9 cellular contexts compared by ENCODE assay signal in the genomic region with DNA sequence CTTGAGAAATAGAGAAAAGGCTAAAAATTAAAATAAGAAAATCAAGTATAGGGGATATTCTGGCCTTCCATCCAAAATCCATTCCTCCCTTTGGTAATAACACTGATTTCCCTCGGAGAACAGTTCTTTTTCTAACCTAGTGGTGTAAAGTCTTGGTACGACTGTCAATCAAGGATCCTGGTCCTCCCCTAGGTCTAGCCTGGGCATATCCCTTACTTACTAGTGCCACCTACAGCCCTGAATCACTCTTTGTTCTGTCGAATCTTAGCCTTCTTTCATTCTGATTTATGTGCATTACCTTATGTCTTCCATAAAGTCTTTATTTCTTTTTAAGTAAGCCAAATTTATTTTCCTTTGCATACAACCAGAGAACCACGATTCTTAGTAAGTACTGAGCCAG.
A peak's percentile ranks its signal among the peaks of the same experiment; 100 is the strongest.
DNase-seq lines count a peak whose midpoint lies in the region; ATAC-seq and TF ChIP-seq lines count a peak whose summit lies in the region.
"Had no signal": no experiment of that assay in that cellular context is flagged by ENCODE, and none has a peak within 500 bp of the region (broad histone marks: within the 10 kb centered on the region; RNA-seq: fewer than 3 reads in every experiment).

No MANE protein-coding gene starts in this region.

- peak; percentile 4; the same call in 1 of the 2 replicates for TF ChIP-seq CTCF in GM12875 (IDR thresholded peaks at IDR 0.05; ENCODE audit: borderline replicate concordance, insufficient read depth, low read depth, low read length)
- TF ChIP-seq CTCF in WERI-Rb-1 (IDR thresholded peaks at IDR 0.05; ENCODE audit: low read depth, low read length) = peak; percentile 37
- peak; percentile 33 to 53 (median 48) for TF ChIP-seq CTCF in right lobe of liver (IDR thresholded peaks at IDR 0.05)

- no peaks in the 10 kb centered on the region for H3K4me1 Mint-ChIP-seq in stimulated activated memory B cell treated with anti-CD40 and anti-IgM and Interleukin-4, amounts not matched to agents 10 μg/mL and 1 μg/mL and 100 μg/mL, for 72 hours
- H3K4me1 Mint-ChIP-seq in CD8-positive, alpha-beta memory T cell = no peaks in the 10 kb centered on the region

- H3K27ac ChIP-seq in WERI-Rb-1 (no peak overlapping the region), right lobe of liver (no peak overlapping the region)
- no peak overlapping the region for H3K27ac ChIP-seq in CD8-positive, alpha-beta memory T cell (ENCODE audit: low read depth, low read length)

- CTCF ChIA-PET in CD8-positive, alpha-beta memory T cell (lab: Charles Lee) = no interaction called here

- no peak for TF ChIP-seq POLR2A in right lobe of liver (IDR thresholded peaks at IDR 0.05)

- H3K4me3 ChIP-seq in GM12875 (ENCODE audit: low read depth, low read length) = no peak overlapping the region
- H3K4me3 ChIP-seq in WERI-Rb-1 (ENCODE audit: low read depth, low read length) = no peak overlapping the region
- H3K4me3 ChIP-seq in right lobe of liver = no peak overlapping the region
- H3K4me3 ChIP-seq in CD8-positive, alpha-beta memory T cell (ENCODE audit: low read length) = no peak overlapping the region

- intact Hi-C loops in right lobe of liver (cut with DNase I) = no loop called here

- H3K27me3 Mint-ChIP-seq in stimulated activated memory B cell treated with anti-CD40 and anti-IgM and Interleukin-4, amounts not matched to agents 10 μg/mL and 1 μg/mL and 100 μg/mL, for 72 hours = no peaks in the 10 kb centered on the region
- H3K27me3 Mint-ChIP-seq in CD8-positive, alpha-beta memory T cell = no peaks in the 10 kb centered on the region
- H3K27me3 Mint-ChIP-seq: dendritic cell treated with granulocyte-macrophage colony-stimulating factor and Interleukin-4, amounts not matched to agents 40 ng/mL and 50 ng/mL, for 4 days had no signal

- H3K4me1 ChIP-seq in right lobe of liver = no peaks in the 10 kb centered on the region
- no peaks in the 10 kb centered on the region for H3K4me1 ChIP-seq in CD8-positive, alpha-beta memory T cell (ENCODE audit: insufficient read depth, low read length)

- 23% methylated on average over 4 of the region's 4 CpGs for WGBS in right lobe of liver (ENCODE audit: insufficient coverage, low coverage, low lambda C conversion rate, missing lambda C conversion rate)

- H3K9me3 ChIP-seq in WERI-Rb-1 (ENCODE audit: severe bottlenecking) (no peaks in the 10 kb centered on the region), right lobe of liver (no peaks in the 10 kb centered on the region)
- no peaks in the 10 kb centered on the region for H3K9me3 ChIP-seq in CD8-positive, alpha-beta memory T cell (ENCODE audit: low read length)

- H3K4me3 Mint-ChIP-seq in stimulated activated memory B cell treated with anti-CD40 and anti-IgM and Interleukin-4, amounts not matched to agents 10 μg/mL and 1 μg/mL and 100 μg/mL, for 72 hours = no peak overlapping the region
- no peak overlapping the region for H3K4me3 Mint-ChIP-seq in CD8-positive, alpha-beta memory T cell
- H3K4me3 Mint-ChIP-seq: dendritic cell treated with granulocyte-macrophage colony-stimulating factor and Interleukin-4, amounts not matched to agents 40 ng/mL and 50 ng/mL, for 4 days had no signal

- no peak overlapping the region for H3K27ac Mint-ChIP-seq in stimulated activated memory B cell treated with anti-CD40 and anti-IgM and Interleukin-4, amounts not matched to agents 10 μg/mL and 1 μg/mL and 100 μg/mL, for 72 hours
- H3K27ac Mint-ChIP-seq in CD8-positive, alpha-beta memory T cell = no peak overlapping the region
- H3K27ac Mint-ChIP-seq: dendritic cell treated with granulocyte-macrophage colony-stimulating factor and Interleukin-4, amounts not matched to agents 40 ng/mL and 50 ng/mL, for 4 days had no signal

- peaks cover 3% of the 10 kb centered on the region for H3K9me3 Mint-ChIP-seq in stimulated activated memory B cell treated with anti-CD40 and anti-IgM and Interleukin-4, amounts not matched to agents 10 μg/mL and 1 μg/mL and 100 μg/mL, for 72 hours
- H3K9me3 Mint-ChIP-seq in CD8-positive, alpha-beta memory T cell = peaks cover 2 to 20% (median 5%) of the 10 kb centered on the region in 5 donors
- H3K9me3 Mint-ChIP-seq: dendritic cell treated with granulocyte-macrophage colony-stimulating factor and Interleukin-4, amounts not matched to agents 40 ng/mL and 50 ng/mL, for 4 days had no signal

- H3K36me3 ChIP-seq in WERI-Rb-1 (no peaks in the 10 kb centered on the region), right lobe of liver (no peaks in the 10 kb centered on the region)
- H3K36me3 ChIP-seq in CD8-positive, alpha-beta memory T cell (ENCODE audit: insufficient read depth, low read length) = no peaks in the 10 kb centered on the region

- POLR2A ChIA-PET in CD8-positive, alpha-beta memory T cell (lab: Charles Lee) = no interaction called here

- H3K27me3 ChIP-seq in WERI-Rb-1 (ENCODE audit: insufficient read depth, low read depth, severe bottlenecking) (no peaks in the 10 kb centered on the region), right lobe of liver (no peaks in the 10 kb centered on the region)
- no peaks in the 10 kb centered on the region for H3K27me3 ChIP-seq in CD8-positive, alpha-beta memory T cell (ENCODE audit: insufficient read depth, low read length, poor library complexity, severe bottlenecking)

- DNase-seq in WERI-Rb-1 (peak; percentile 34), right lobe of liver (no peak)
- DNase-seq in CD8-positive, alpha-beta memory T cell = no peak

- H3K36me3 Mint-ChIP-seq in stimulated activated memory B cell treated with anti-CD40 and anti-IgM and Interleukin-4, amounts not matched to agents 10 μg/mL and 1 μg/mL and 100 μg/mL, for 72 hours = no peaks in the 10 kb centered on the region
- H3K36me3 Mint-ChIP-seq in CD8-positive, alpha-beta memory T cell = no peaks in the 10 kb centered on the region

- ATAC-seq in HG03439 (IDR thresholded peaks at IDR 0.05; ENCODE audit: unreplicated experiment) (peak; percentile 65), right lobe of liver (peak; percentile 88 to 93 (median 90)), GM21528 (IDR thresholded peaks at IDR 0.05; ENCODE audit: low FRiP score, unreplicated experiment) (no peak), HG03342 (IDR thresholded peaks at IDR 0.05; ENCODE audit: unreplicated experiment) (no peak)
- ATAC-seq in stimulated activated memory B cell treated with anti-CD40 and anti-IgM and Interleukin-4, amounts not matched to agents 10 μg/mL and 1 μg/mL and 100 μg/mL, for 72 hours = no peak

Comparison
In these comparisons a context has a peak if more than half of its experiments do, and no peak if none do; other contexts are left out.
1. ATAC-seq: peak in HG03439 (single experiment) and right lobe of liver (4 of 4); none in GM21528 (single experiment), stimulated activated memory B cell treated with anti-CD40 and anti-IgM and Interleukin-4, amounts not matched to agents 10 μg/mL and 1 μg/mL and 100 μg/mL, for 72 hours (single experiment) and HG03342 (single experiment).
2. Peak in every context shown above with its lines, with median percentiles within 50 percentile points of each other: CTCF ChIP-seq.